Comparison of ENCODE assay signal across 14 cellular contexts in the genomic region with DNA sequence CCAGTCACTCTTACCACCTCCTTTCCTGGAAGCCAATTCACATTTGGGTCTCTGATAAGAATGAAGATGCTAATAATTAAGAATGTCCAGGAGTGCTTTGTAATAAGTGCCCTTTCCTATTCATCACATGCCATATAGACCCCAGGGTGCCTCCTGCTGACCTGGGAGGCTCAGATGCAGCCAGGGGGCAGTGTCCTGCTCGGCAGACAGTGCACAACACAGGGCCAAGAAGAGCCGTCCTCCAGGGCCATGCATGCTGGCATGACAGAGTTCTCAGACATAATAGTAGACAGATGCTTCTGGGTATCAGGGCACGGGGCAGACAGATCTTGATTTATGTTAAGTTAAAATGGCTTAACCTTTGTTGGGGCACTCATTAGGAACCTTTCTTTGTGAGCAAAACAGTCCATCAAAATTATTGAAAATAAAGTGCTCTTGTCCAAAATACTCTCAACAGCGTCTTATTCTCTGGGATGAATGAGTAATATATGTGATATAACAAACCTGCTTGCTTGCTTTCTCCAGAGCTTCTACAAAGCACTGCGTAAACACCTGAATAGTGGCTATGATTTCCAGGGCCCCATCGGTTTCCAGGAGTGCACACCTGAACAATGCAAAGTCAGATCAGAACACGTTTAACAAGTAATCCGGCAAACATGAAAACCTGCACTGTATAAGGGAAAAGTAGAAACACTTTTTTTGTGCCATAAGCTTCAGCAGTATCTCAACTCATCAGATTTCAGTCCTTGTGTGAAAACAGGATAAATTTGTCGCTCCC.
DNase-seq lines count a peak whose midpoint lies in the region; ATAC-seq and TF ChIP-seq lines count a peak whose summit lies in the region.
"Had no signal": no experiment of that assay in that cellular context is flagged by ENCODE, and none has a peak within 500 bp of the region (broad histone marks: within the 10 kb centered on the region; RNA-seq: fewer than 3 reads in every experiment).

No MANE protein-coding gene starts in this region.

- ATAC-seq in foreskin keratinocyte (peak; percentile 14), HG02870 (IDR thresholded peaks at IDR 0.05; ENCODE audit: unreplicated experiment) (no peak)
- ATAC-seq: activated naive CD4-positive, alpha-beta T cell treated with anti-CD3 and anti-CD28 coated beads, Interleukin-2, amount 50 U/mL, for 72 hours had no signal

- H3K27ac Mint-ChIP-seq in MCF 10A (ENCODE audit: low read depth, unreplicated experiment), result no peak overlapping the region
- H3K27ac Mint-ChIP-seq: activated CD4-positive, alpha-beta T cell treated with anti-CD3 and anti-CD28 coated beads, Interleukin-2, amount 10 ng/mL, durations not matched to agents 24 days and 14 days; B cell had no signal

- H3K27me3 ChIP-seq in breast epithelium, result no peaks in the 10 kb centered on the region
- H3K27me3 ChIP-seq in foreskin keratinocyte, result no peaks in the 10 kb centered on the region
- H3K27me3 ChIP-seq: thyroid gland had no signal

- H3K9me3 Mint-ChIP-seq in MCF 10A (ENCODE audit: unreplicated experiment), result no peaks in the 10 kb centered on the region
- H3K9me3 Mint-ChIP-seq: activated CD4-positive, alpha-beta T cell treated with anti-CD3 and anti-CD28 coated beads, Interleukin-2, amount 10 ng/mL, durations not matched to agents 24 days and 14 days; activated naive CD4-positive, alpha-beta T cell treated with anti-CD3 and anti-CD28 coated beads, Interleukin-2, amount 50 U/mL, for 72 hours had no signal

- no peak for TF ChIP-seq POLR2A in breast epithelium (IDR thresholded peaks at IDR 0.05)

- no peaks in the 10 kb centered on the region for H3K27me3 Mint-ChIP-seq in MCF 10A (ENCODE audit: insufficient read depth, unreplicated experiment)
- H3K27me3 Mint-ChIP-seq: activated CD4-positive, alpha-beta T cell treated with anti-CD3 and anti-CD28 coated beads, Interleukin-2, amount 10 ng/mL, durations not matched to agents 24 days and 14 days; B cell had no signal

- TF ChIP-seq CTCF in MCF 10A (IDR thresholded peaks at IDR 0.05; ENCODE audit: unreplicated experiment), result peak; percentile 13
- no peak for TF ChIP-seq CTCF in breast epithelium (IDR thresholded peaks at IDR 0.05)
- peak; percentile 50 for TF ChIP-seq CTCF in foreskin keratinocyte (conservative IDR thresholded peaks at IDR 0.05)

- no peaks in the 10 kb centered on the region for H3K36me3 ChIP-seq in breast epithelium
- H3K36me3 ChIP-seq: thyroid gland had no signal

- intact Hi-C loops in MCF 10A (cut with micrococcal nuclease), result no loop called here
- intact Hi-C loops in breast epithelium (cut with DNase I; ENCODE audit: low total_unique reads), result loop anchor here (2.0 kb wide), 1 partner anchor 350 kb away; no protein-coding TSS in a partner anchor

- POLR2A ChIA-PET in MCF 10A (lab: Yijun Ruan, JAX), result interaction anchor here (0.9 to 1.7 kb wide), 2 partner anchors 443 to 444 kb away, joined by 3 to 5 read pairs; no protein-coding TSS in a partner anchor

- BruUV-seq in MCF 10A (replicated peaks; lab: Mats Ljungman, UMichigan), result no TSS peak

- no peak overlapping the region for H3K4me3 Mint-ChIP-seq in MCF 10A (ENCODE audit: unreplicated experiment)
- H3K4me3 Mint-ChIP-seq: activated CD4-positive, alpha-beta T cell treated with anti-CD3 and anti-CD28 coated beads, Interleukin-2, amount 10 ng/mL, durations not matched to agents 24 days and 14 days; B cell had no signal

- DNase-seq in MCF 10A (ENCODE audit: unreplicated experiment) (no peak), breast epithelium (ENCODE audit: low spot score in 2 of 2) (no peak), SW480 (ENCODE audit: low spot score) (peak; percentile 17), foreskin keratinocyte (peak; percentile 28 to 55), ureter (ENCODE audit: low spot score) (peak; percentile 43), NCI-H446 (lab: John Stamatoyannopoulos, UW) (no peak)
- DNase-seq in activated CD4-positive, alpha-beta T cell treated with anti-CD3 and anti-CD28 coated beads for 1 hour, result no peak
- DNase-seq: activated CD4-positive, alpha-beta T cell treated with anti-CD3 and anti-CD28 coated beads, Interleukin-2, amount 10 ng/mL, durations not matched to agents 24 days and 14 days; effector CD8-positive, alpha-beta T cell; thyroid gland had no signal

- no peaks in the 10 kb centered on the region for H3K4me1 Mint-ChIP-seq in MCF 10A (ENCODE audit: insufficient read depth, unreplicated experiment)
- H3K4me1 Mint-ChIP-seq: activated CD4-positive, alpha-beta T cell treated with anti-CD3 and anti-CD28 coated beads, Interleukin-2, amount 10 ng/mL, durations not matched to agents 24 days and 14 days had no signal

- H3K27ac ChIP-seq in breast epithelium (no peak overlapping the region), foreskin keratinocyte (no peak overlapping the region)
- H3K27ac ChIP-seq: parathyroid adenoma, thyroid gland had no signal

- H3K9me3 ChIP-seq in breast epithelium, result no peaks in the 10 kb centered on the region
- H3K9me3 ChIP-seq: thyroid gland had no signal

- H3K36me3 Mint-ChIP-seq in MCF 10A (ENCODE audit: insufficient read depth, unreplicated experiment), result peaks cover 8% of the 10 kb centered on the region
- H3K36me3 Mint-ChIP-seq: activated naive CD4-positive, alpha-beta T cell treated with anti-CD3 and anti-CD28 coated beads, Interleukin-2, amount 50 U/mL, for 72 hours had no signal

- no peaks in the 10 kb centered on the region for H3K4me1 ChIP-seq in breast epithelium
- H3K4me1 ChIP-seq in foreskin keratinocyte, result peaks cover 3% of the 10 kb centered on the region
- H3K4me1 ChIP-seq: parathyroid adenoma had no signal

- CTCF ChIA-PET in MCF 10A (lab: Yijun Ruan, JAX), result interaction anchor here (0.6 to 11.4 kb wide), 9 partner anchors 10 to 449 kb away, joined by 3 to 457 read pairs (median 4); no protein-coding TSS in a partner anchor

- no peak overlapping the region for H3K4me3 ChIP-seq in breast epithelium
- H3K4me3 ChIP-seq: thyroid gland had no signal

Comparison
In these comparisons a context has a peak if more than half of its experiments do, and no peak if none do; other contexts are left out.
1. CTCF ChIP-seq: peak in MCF 10A (single experiment) and foreskin keratinocyte (single experiment); none in breast epithelium (0 of 3).
2. DNase-seq: peak in SW480 (single experiment), foreskin keratinocyte (2 of 2) and ureter (single experiment); none in MCF 10A (single experiment), breast epithelium (0 of 2), activated CD4-positive, alpha-beta T cell treated with anti-CD3 and anti-CD28 coated beads for 1 hour (single experiment) and NCI-H446 (0 of 2).